Comparison of ENCODE assay signal across 9 cellular contexts in the genomic region with DNA sequence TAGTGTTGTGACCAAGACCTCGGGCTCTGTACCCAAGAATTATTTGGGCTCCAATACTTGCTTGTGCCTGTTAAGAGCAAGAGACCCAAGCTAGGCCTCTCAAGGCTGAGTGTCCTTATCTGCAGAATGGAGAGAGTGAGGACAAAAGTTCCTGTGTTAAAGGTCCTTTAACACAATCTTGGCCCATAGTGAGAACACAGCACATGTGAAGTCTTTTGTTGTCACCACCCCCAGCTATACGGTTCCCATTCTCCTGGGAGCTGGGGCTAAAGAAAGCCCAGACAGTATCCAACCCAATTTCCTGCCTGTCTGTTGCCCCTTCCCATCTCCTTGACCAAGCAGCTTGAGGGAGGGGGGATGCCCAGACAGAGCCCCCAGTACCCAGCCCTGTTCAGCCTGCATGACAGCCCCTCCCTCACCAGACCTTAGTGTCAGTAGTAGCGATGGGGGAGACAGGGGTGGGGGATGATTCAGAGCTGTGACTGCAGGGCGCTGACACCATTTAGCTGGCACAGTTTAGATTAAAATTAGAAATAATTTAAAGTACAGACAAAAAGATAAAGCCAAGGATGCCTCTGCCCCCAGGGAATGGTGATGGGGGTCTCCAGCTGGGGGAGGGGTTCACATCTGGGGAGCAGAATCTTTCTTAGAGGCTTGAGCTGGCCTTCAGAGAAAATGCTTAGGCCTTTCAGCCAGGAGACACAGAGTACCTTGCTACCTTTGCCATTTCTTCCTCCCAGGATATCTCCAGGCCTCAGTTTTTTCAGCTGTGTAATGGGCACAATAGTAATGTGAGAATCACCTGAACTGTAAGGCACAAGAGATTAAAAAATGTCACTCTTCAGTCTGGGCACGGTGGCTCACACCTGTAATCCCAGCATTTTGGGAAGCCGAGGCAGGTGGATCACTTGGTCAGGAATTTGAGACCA. TPM values are rescaled to one million over a fixed set of nuclear protein-coding genes. Genes with fewer than 3 reads are reported as not detected.
DNase-seq lines count a peak whose midpoint lies in the region; TF ChIP-seq lines count a peak whose summit lies in the region.
"Had no signal": no experiment of that assay in that cellular context is flagged by ENCODE, and none has a peak within 500 bp of the region (broad histone marks: within the 10 kb centered on the region; RNA-seq: fewer than 3 reads in every experiment).

No MANE protein-coding gene starts in this region.

- peaks cover 34% of the 10 kb centered on the region for H3K4me1 ChIP-seq in CD4-positive, alpha-beta memory T cell (ENCODE audit: insufficient read depth, low read length)
- peaks cover 10 to 20% of the 10 kb centered on the region in 2 donors for H3K4me1 ChIP-seq in breast epithelium

- no peaks in the 10 kb centered on the region for H3K9me3 Mint-ChIP-seq in CD4-positive, alpha-beta memory T cell
- H3K9me3 Mint-ChIP-seq in nephron: no peaks in the 10 kb centered on the region

- no peaks in the 10 kb centered on the region for H3K27me3 ChIP-seq in CD4-positive, alpha-beta memory T cell (ENCODE audit: insufficient read depth, low read length)
- H3K27me3 ChIP-seq in breast epithelium: no peaks in the 10 kb centered on the region
- no peaks in the 10 kb centered on the region for H3K27me3 ChIP-seq in WERI-Rb-1 (ENCODE audit: insufficient read depth, low read depth, severe bottlenecking)

- H3K4me1 Mint-ChIP-seq in CD4-positive, alpha-beta memory T cell: peaks cover 29 to 54% (median 37%) of the 10 kb centered on the region in 4 donors
- H3K4me1 Mint-ChIP-seq in nephron: peaks cover 46% of the 10 kb centered on the region

- H3K9me3 ChIP-seq in CD4-positive, alpha-beta memory T cell (ENCODE audit: control insufficient read depth in 1 of 2, low read length in 2 of 2): no peaks in the 10 kb centered on the region
- no peaks in the 10 kb centered on the region for H3K9me3 ChIP-seq in breast epithelium
- no peaks in the 10 kb centered on the region for H3K9me3 ChIP-seq in WERI-Rb-1 (ENCODE audit: severe bottlenecking)

- TF ChIP-seq POLR2A in breast epithelium (IDR thresholded peaks at IDR 0.05): no peak

- intact Hi-C loops in CD4-positive, alpha-beta memory T cell (cut with micrococcal nuclease): loop anchor here (1.0 to 5.0 kb wide), 3 partner anchors 33 to 93 kb away; a partner anchor contains a TSS
- intact Hi-C loops in breast epithelium (cut with DNase I; ENCODE audit: low total_unique reads): no loop called here

- POLR2A ChIA-PET in CD4-positive, alpha-beta memory T cell (lab: Charles Lee; ENCODE audit: partially characterized antibody): interaction anchor here (1.3 kb wide), 1 partner anchor 62 kb away, joined by 3 read pairs; no protein-coding TSS in a partner anchor

- H3K36me3 Mint-ChIP-seq in CD4-positive, alpha-beta memory T cell: peaks cover 0 to 10% of the 10 kb centered on the region in 2 donors
- H3K36me3 Mint-ChIP-seq in nephron (ENCODE audit: low read depth): no peaks in the 10 kb centered on the region

- DNase-seq in CD4-positive, alpha-beta memory T cell: no peak
- DNase-seq in KBM-7: peak; percentile 31
- no peak for DNase-seq in breast epithelium (ENCODE audit: low spot score in 2 of 2)
- DNase-seq in WERI-Rb-1: no peak
- no peak for DNase-seq in SK-N-DZ (ENCODE audit: low spot score)
- no peak for DNase-seq in hepatic stellate cell (ENCODE audit: low spot score)
- no peak for DNase-seq in kidney glomerular epithelial cell (lab: John Stamatoyannopoulos, UW)
- DNase-seq: NCI-H2081 treated with DMSO at 0.1 percent for 48 hours had no signal

- H3K4me3 Mint-ChIP-seq in CD4-positive, alpha-beta memory T cell: peak overlapping the region; percentile 65 to 92 (median 90)
- H3K4me3 Mint-ChIP-seq in nephron: peak overlapping the region; percentile 84 to 88 (median 88)

- no peak overlapping the region for H3K4me3 ChIP-seq in CD4-positive, alpha-beta memory T cell (ENCODE audit: low read length in 2 of 2)
- H3K4me3 ChIP-seq in breast epithelium: peak overlapping the region in 2 of 3 donors; percentile 92 to 99
- H3K4me3 ChIP-seq in WERI-Rb-1 (ENCODE audit: low read depth, low read length): no peak overlapping the region

- peak overlapping the region; percentile 72 for H3K27ac ChIP-seq in CD4-positive, alpha-beta memory T cell (ENCODE audit: low read depth, low read length)
- peak overlapping the region; percentile 29 to 50 for H3K27ac ChIP-seq in breast epithelium
- no peak overlapping the region for H3K27ac ChIP-seq in WERI-Rb-1

- peaks cover 2% of the 10 kb centered on the region for H3K36me3 ChIP-seq in CD4-positive, alpha-beta memory T cell (ENCODE audit: insufficient read depth, low read length)
- H3K36me3 ChIP-seq in breast epithelium (no peaks in the 10 kb centered on the region), WERI-Rb-1 (peaks cover 5% of the 10 kb centered on the region)

- TF ChIP-seq CTCF in breast epithelium (IDR thresholded peaks at IDR 0.05) (no peak), nephron (IDR thresholded peaks at IDR 0.05; ENCODE audit: unreplicated experiment in 3 of 3) (no peak), WERI-Rb-1 (IDR thresholded peaks at IDR 0.05; ENCODE audit: low read depth, low read length) (no peak)

- peak overlapping the region; percentile 84 to 96 (median 91) for H3K27ac Mint-ChIP-seq in CD4-positive, alpha-beta memory T cell
- H3K27ac Mint-ChIP-seq in nephron: peak overlapping the region; percentile 61 to 82 (median 63)

- CTCF ChIA-PET in CD4-positive, alpha-beta memory T cell (lab: Charles Lee; ENCODE audit: partially characterized antibody): interaction anchor here (1.2 kb wide), 1 partner anchor 49 kb away, joined by 3 read pairs; no protein-coding TSS in a partner anchor

- H3K27me3 Mint-ChIP-seq in CD4-positive, alpha-beta memory T cell: peaks cover 0 to 1% of the 10 kb centered on the region in 2 donors
- peaks cover 22% of the 10 kb centered on the region for H3K27me3 Mint-ChIP-seq in nephron (ENCODE audit: low read depth)

- in situ Hi-C loops in KBM-7 (cut with MboI; ENCODE audit: low pct_unique_long_range_greater_than_20kb, low sequenced_read_pairs): no loop called here

RNA-seq across cellular contexts. Expression of a gene that starts 2.7 kb away (rescaled TPM):
- total RNA-seq in CD4-positive, alpha-beta memory T cell: 10 to 100 TPM; 15.7 to 16.6 TPM
- polyA plus RNA-seq in CD4-positive, alpha-beta memory T cell: 10 to 100 TPM in 1 of 2 donors, 1 to 10 TPM in 1; 6.6 to 26.4 TPM
- total RNA-seq in breast epithelium: 10 to 100 TPM; 14.0 to 36.8 (median 15.1) TPM
- polyA plus RNA-seq in SK-N-DZ (2014; cell fraction: cytosol; rRNA removed): 0.83 and 1.1 TPM in 2 replicates
- 1.4 and 14.4 TPM in 2 replicates for polyA plus RNA-seq in SK-N-DZ (2014; cell fraction: nucleus; rRNA removed)

RNA-seq across cellular contexts. Expression of a gene that starts 33.5 kb away (rescaled TPM):
- total RNA-seq in CD4-positive, alpha-beta memory T cell: 10 to 100 TPM; 25.3 to 28.4 TPM
- 10 to 100 TPM; 21.2 to 23.8 TPM for polyA plus RNA-seq in CD4-positive, alpha-beta memory T cell
- total RNA-seq in breast epithelium: 10 to 100 TPM in 2 of 3 donors, 1 to 10 TPM in 1; 9.5 to 11.7 (median 10.1) TPM
- 6.0 and 9.5 TPM in 2 replicates for polyA plus RNA-seq in SK-N-DZ (2014; cell fraction: cytosol; rRNA removed)
- polyA plus RNA-seq in SK-N-DZ (2014; cell fraction: nucleus; rRNA removed): 10.0 and 12.3 TPM in 2 replicates

Comparison
In these comparisons a context has a peak if more than half of its experiments do, and no peak if none do; other contexts are left out.
1. H3K4me3 ChIP-seq: peak in breast epithelium (2 of 3); none in CD4-positive, alpha-beta memory T cell (0 of 2) and WERI-Rb-1 (single experiment).